8 cellular contexts compared by ENCODE assay signal in genomic region chr2:73987109-73987947, GRCh38. TPM values are rescaled to one million over a fixed set of nuclear protein-coding genes. Genes with fewer than 3 reads are reported as not detected.
DNase-seq lines count a peak whose midpoint lies in the region; ATAC-seq and TF ChIP-seq lines count a peak whose summit lies in the region.

No MANE protein-coding gene starts in this region.

- ATAC-seq in Panc1: peak; percentile 81
- no peak for ATAC-seq in lung (ENCODE audit: insufficient read depth, low FRiP score)
- no peak for ATAC-seq in HG02678 (IDR thresholded peaks at IDR 0.05; ENCODE audit: unreplicated experiment)

- DNase-seq in GM10266 (ENCODE audit: extremely low spot score) (no peak), Panc1 (ENCODE audit: low read depth, low spot score) (no peak), brain microvascular endothelial cell (no peak), lung (ENCODE audit: low spot score) (no peak), suprapubic skin (ENCODE audit: low spot score in 2 of 2) (no peak), SKM-1 treated with dmso at 0.1 percent for 144 hours (lab: John Stamatoyannopoulos, UW; ENCODE audit: unreplicated experiment) (no peak)
- no peak for DNase-seq in effector CD8-positive, alpha-beta T cell (lab: John Stamatoyannopoulos, UW)

- peaks cover 47% of the 10 kb centered on the region for H3K4me1 ChIP-seq in Panc1 (ENCODE audit: control insufficient read depth, insufficient read depth, low read length)
- peaks cover 13 to 24% of the 10 kb centered on the region in 2 donors for H3K4me1 ChIP-seq in lung (ENCODE audit: control insufficient read depth in 2 of 2, insufficient read depth in 2 of 2, low read length in 2 of 2)
- H3K4me1 ChIP-seq in suprapubic skin: peaks cover 58% of the 10 kb centered on the region

- peak overlapping the region; percentile 35 to 64 for H3K4me3 ChIP-seq in Panc1 (ENCODE audit: low read depth in 2 of 2, low read length in 2 of 2)
- H3K4me3 ChIP-seq in brain microvascular endothelial cell (ENCODE audit: low read depth, low read length): no peak overlapping the region
- peak overlapping the region; percentile 26 for H3K4me3 ChIP-seq in lung
- H3K4me3 ChIP-seq in suprapubic skin: peak overlapping the region; percentile 74

- H3K9me3 ChIP-seq in Panc1 (ENCODE audit: control insufficient read depth, insufficient read depth, low read depth, low read length): no peaks in the 10 kb centered on the region
- no peaks in the 10 kb centered on the region for H3K9me3 ChIP-seq in lung (ENCODE audit: control insufficient read depth in 2 of 2, insufficient read depth in 1 of 2, low read length in 1 of 2)
- no peaks in the 10 kb centered on the region for H3K9me3 ChIP-seq in suprapubic skin

- no TSS peak for BruUV-seq in Panc1 (replicated peaks; lab: Mats Ljungman, UMichigan)

- H3K27me3 ChIP-seq in Panc1 (ENCODE audit: control insufficient read depth, insufficient read depth, low read length) (no peaks in the 10 kb centered on the region), brain microvascular endothelial cell (replicated peaks) (no peaks in the 10 kb centered on the region), lung (ENCODE audit: control insufficient read depth, insufficient read depth) (no peaks in the 10 kb centered on the region), suprapubic skin (no peaks in the 10 kb centered on the region)

- H3K27ac ChIP-seq in Panc1 (ENCODE audit: low read length): peak overlapping the region; percentile 48; the same call in 1 of the 2 replicates
- no peak overlapping the region for H3K27ac ChIP-seq in brain microvascular endothelial cell
- H3K27ac ChIP-seq in lung (ENCODE audit: low read depth in 1 of 2, low read length in 1 of 2): peak overlapping the region in 1 of 2 donors; percentile 20
- no peak overlapping the region for H3K27ac ChIP-seq in suprapubic skin

- CTCF ChIA-PET in Panc1 (lab: Charles Lee): interaction anchor here (0.6 to 1.9 kb wide), 4 partner anchors 14 to 161 kb away, joined by 3 to 13 read pairs (median 4); partner anchors contain the start of gene STAMBP

- in situ Hi-C loops in Panc1 (cut with HindIII; ENCODE audit: low pct_unique_long_range_greater_than_20kb, low sequenced_read_pairs): no loop called here
- in situ Hi-C loops in brain microvascular endothelial cell (cut with HindIII; ENCODE audit: low pct_ligation_motif_present, low sequenced_read_pairs): no loop called here

- no peak for TF ChIP-seq POLR2A in suprapubic skin (IDR thresholded peaks at IDR 0.05)

- TF ChIP-seq CTCF in GM10266 (IDR thresholded peaks at IDR 0.05; ENCODE audit: control insufficient read depth, insufficient read depth, low read depth, missing control alignments): peak; percentile 32
- TF ChIP-seq CTCF in Panc1 (IDR thresholded peaks at IDR 0.05): peak; percentile 55; the same call in 1 of the 2 replicates
- peak; percentile 63 for TF ChIP-seq CTCF in brain microvascular endothelial cell (IDR thresholded peaks at IDR 0.05; ENCODE audit: low read depth, low read length, missing control alignments)
- TF ChIP-seq CTCF in lung (IDR thresholded peaks at IDR 0.05; ENCODE audit: control extremely low read depth, extremely low read depth): peak; percentile 51
- TF ChIP-seq CTCF in suprapubic skin (IDR thresholded peaks at IDR 0.05): no peak

- POLR2A ChIA-PET in Panc1 (lab: Charles Lee): no interaction called here

- no peak for TF ChIP-seq EP300 in suprapubic skin (IDR thresholded peaks at IDR 0.05)

- intact Hi-C loops in Panc1 (cut with micrococcal nuclease; ENCODE audit: unreplicated experiment): no loop called here

- H3K36me3 ChIP-seq in Panc1 (ENCODE audit: control insufficient read depth, insufficient read depth, low read length) (no peaks in the 10 kb centered on the region), brain microvascular endothelial cell (replicated peaks) (no peaks in the 10 kb centered on the region), lung (ENCODE audit: control insufficient read depth in 2 of 2, insufficient read depth in 2 of 2, low read length in 2 of 2) (peaks cover 2 to 9% of the 10 kb centered on the region in 2 donors), suprapubic skin (no peaks in the 10 kb centered on the region)

- WGBS in lung, 2 donors: 27 to 28% methylated on average over 24 of the region's 24 CpGs
- 38% methylated on average over 18 of the region's 24 CpGs for WGBS in suprapubic skin

RNA-seq across cellular contexts. Expression of gene TET3, which starts 2.6 kb away (rescaled TPM):
- total RNA-seq in Panc1 (2021; ENCODE audit: unreplicated experiment) (13.1 TPM), lung (10 to 100 TPM; 19.2 to 26.9 TPM), suprapubic skin (10 to 100 TPM; 53.6 to 75.3 (median 58.4) TPM)
- polyA plus RNA-seq in Panc1 (2012; ENCODE audit: insufficient read length): 7.0 TPM
- polyA plus RNA-seq in lung: 10 to 100 TPM in 1 of 2 donors, 1 to 10 TPM in 1; 4.6 to 10.0 TPM

Comparison
In these comparisons a context has a peak if more than half of its experiments do, and no peak if none do; other contexts are left out.
1. CTCF ChIP-seq: peak in GM10266 (single experiment), Panc1 (single experiment), brain microvascular endothelial cell (single experiment) and lung (single experiment); none in suprapubic skin (0 of 2).